ENCODE assay signal across 39 cellular contexts in genomic region chr7:125675628-125676027, GRCh38.
"Had no signal": no experiment of that assay in that cellular context is flagged by ENCODE, and none has a peak within 500 bp of the region (broad histone marks: within the 10 kb centered on the region; RNA-seq: fewer than 3 reads in every experiment).

No MANE protein-coding gene starts in this region.

- H3K4me1 ChIP-seq: adrenal gland, body of pancreas, breast epithelium had no signal

- H3K36me3 Mint-ChIP-seq: activated CD8-positive, alpha-beta memory T cell treated with anti-CD3 and anti-CD28 coated beads, Interleukin-2, amount 10 ng/mL, durations not matched to agents 7 days and 5 days; activated naive CD4-positive, alpha-beta T cell treated with anti-CD3 and anti-CD28 coated beads, Interleukin-2, amount 50 U/mL, for 72 hours; activated naive CD8-positive, alpha-beta T cell treated with anti-CD3 and anti-CD28 coated beads for 36 hours; WTC11 had no signal

- ATAC-seq: activated CD4-positive, alpha-beta T cell treated with anti-CD3 and anti-CD28 coated beads for 36 hours; activated CD4-positive, CD25-positive, alpha-beta regulatory T cell treated with anti-CD3 and anti-CD28 coated beads, Interleukin-2, amount 50 U/mL, for 24 hours; activated CD8-positive, alpha-beta memory T cell treated with anti-CD3 and anti-CD28 coated beads, Interleukin-2, amount 10 ng/mL, durations not matched to agents 7 days and 5 days; activated CD8-positive, alpha-beta T cell treated with anti-CD3 and anti-CD28 coated beads, Interleukin-2, amount 10 ng/mL, durations not matched to agents 7 days and 5 days; activated naive CD4-positive, alpha-beta T cell treated with anti-CD3 and anti-CD28 coated beads, Interleukin-2, amount 50 U/mL, for 72 hours; activated T-cell treated with anti-CD3 and anti-CD28 coated beads, Interleukin-2, amount 50 U/mL, for 4 hours; activated T-cell treated with anti-CD3 and anti-CD28 coated beads, Interleukin-2, amount 50 U/mL, for 72 hours; activated T-helper 17 cell treated with anti-CD3 and anti-CD28 coated beads, Interleukin-2, amount 50 U/mL, for 72 hours; body of pancreas; WTC11 had no signal

- H3K4me3 ChIP-seq: adrenal gland, body of pancreas, breast epithelium had no signal

- H3K27me3 ChIP-seq: adrenal gland, body of pancreas, brain microvascular endothelial cell, breast epithelium had no signal

- H3K36me3 ChIP-seq: adrenal gland, brain microvascular endothelial cell, breast epithelium, WERI-Rb-1 had no signal

- H3K27me3 Mint-ChIP-seq: activated CD4-positive, alpha-beta memory T cell treated with anti-CD3 and anti-CD28 coated beads, Interleukin-2, amount 10 ng/mL, durations not matched to agents 7 days and 5 days; activated CD4-positive, alpha-beta T cell treated with anti-CD3 and anti-CD28 coated beads for 36 hours; activated CD4-positive, alpha-beta T cell treated with anti-CD3 and anti-CD28 coated beads, Interleukin-2, amount 10 ng/mL, durations not matched to agents 7 days and 5 days; activated CD8-positive, alpha-beta memory T cell treated with anti-CD3 and anti-CD28 coated beads, Interleukin-2, amount 10 ng/mL, durations not matched to agents 7 days and 5 days; activated naive CD8-positive, alpha-beta T cell treated with anti-CD3 and anti-CD28 coated beads for 36 hours; activated T-helper 17 cell treated with anti-CD3 and anti-CD28 coated beads, Interleukin-2, amount 50 U/mL, for 72 hours had no signal

- H3K4me3 Mint-ChIP-seq: activated CD4-positive, alpha-beta memory T cell treated with anti-CD3 and anti-CD28 coated beads, Interleukin-2, amount 10 ng/mL, durations not matched to agents 7 days and 5 days; activated CD4-positive, alpha-beta T cell treated with anti-CD3 and anti-CD28 coated beads for 36 hours; activated CD4-positive, alpha-beta T cell treated with anti-CD3 and anti-CD28 coated beads, Interleukin-2, amount 10 ng/mL, durations not matched to agents 7 days and 5 days; activated CD8-positive, alpha-beta memory T cell treated with anti-CD3 and anti-CD28 coated beads, Interleukin-2, amount 10 ng/mL, durations not matched to agents 7 days and 5 days; activated CD8-positive, alpha-beta T cell treated with anti-CD3 and anti-CD28 coated beads, Interleukin-2, amount 10 ng/mL, durations not matched to agents 7 days and 5 days; activated naive CD4-positive, alpha-beta T cell treated with anti-CD3 and anti-CD28 coated beads for 36 hours; activated naive CD8-positive, alpha-beta T cell treated with anti-CD3 and anti-CD28 coated beads for 36 hours; activated T-cell treated with anti-CD3 and anti-CD28 coated beads, Interleukin-2, amount 50 U/mL, for 4 hours; activated T-cell treated with anti-CD3 and anti-CD28 coated beads, Interleukin-2, amount 50 U/mL, for 72 hours; activated T-helper 1 cell treated with anti-CD3 and anti-CD28 coated beads, Interleukin-12 subunit alpha, Interleukin-12 subunit beta, Interleukin-2, Interleukin-4 antibody, amounts not matched to agents 30 ng/mL and 10 ng/mL and 1 ng/mL, durations not matched to agents 14 hours and 24 hours and 36 hours; activated T-helper 17 cell treated with anti-CD3 and anti-CD28 coated beads, Interleukin-2, amount 50 U/mL, for 72 hours; T-helper 1 cell treated with Interleukin-12 subunit alpha and Interleukin-12 subunit beta and Interleukin-4 antibody, amounts not matched to agents 30 μg/mL and 1 μg/mL, for 36 hours; T-helper 2 cell treated with Interferon-gamma antibody and Interleukin-4, amounts not matched to agents 5 μg/mL and 100 μg/mL, for 36 hours; WTC11 had no signal

- FAIRE-seq: TTC549 had no signal

- DNase-seq: activated CD4-positive, alpha-beta memory T cell treated with anti-CD3 and anti-CD28 coated beads, Interleukin-2, amount 10 ng/mL, durations not matched to agents 7 days and 5 days; activated CD4-positive, alpha-beta T cell treated with anti-CD3 and anti-CD28 coated beads for 1 hour; activated CD4-positive, alpha-beta T cell treated with anti-CD3 and anti-CD28 coated beads for 36 hours; activated CD4-positive, alpha-beta T cell treated with anti-CD3 and anti-CD28 coated beads for 48 hours; activated CD4-positive, alpha-beta T cell treated with anti-CD3 and anti-CD28 coated beads, Interleukin-2, amount 10 ng/mL, durations not matched to agents 7 days and 5 days; activated CD4-positive, alpha-beta T cell treated with anti-CD3 and anti-CD28 coated beads, Interleukin-2, amount 50 U/mL, for 48 hours; activated CD4-positive, CD25-positive, alpha-beta regulatory T cell; activated CD8-positive, alpha-beta memory T cell treated with anti-CD3 and anti-CD28 coated beads for 24 hours; activated CD8-positive, alpha-beta memory T cell treated with anti-CD3 and anti-CD28 coated beads, Interleukin-2, amount 10 ng/mL, durations not matched to agents 7 days and 5 days; activated CD8-positive, alpha-beta memory T cell treated with anti-CD3 and anti-CD28 coated beads, Interleukin-2, amount 50 U/mL, for 48 hours; activated CD8-positive, alpha-beta T cell treated with anti-CD3 and anti-CD28 coated beads, Interleukin-2, amount 10 ng/mL, durations not matched to agents 7 days and 5 days; activated effector memory CD4-positive, alpha-beta T cell treated with anti-CD3 and anti-CD28 coated beads, Interleukin-2, amount 50 U/mL, for 16 hours; activated gamma-delta T cell treated with Interleukin-2 at 50 U/mL for 16 hours; activated naive CD4-positive, alpha-beta T cell; activated naive CD4-positive, alpha-beta T cell treated with anti-CD3 and anti-CD28 coated beads for 36 hours; activated naive CD4-positive, alpha-beta T cell treated with anti-CD3 and anti-CD28 coated beads, Interleukin-2, amount 50 U/mL, for 16 hours; activated naive CD8-positive, alpha-beta T cell treated with anti-CD3 and anti-CD28 coated beads for 36 hours; activated T-cell treated with anti-CD3 and anti-CD28 coated beads, Interleukin-2, amount 50 U/mL, for 4 hours; activated T-cell treated with anti-CD3 and anti-CD28 coated beads, Interleukin-2, amount 50 U/mL, for 72 hours; adrenal gland; amniotic stem cell; aorta; body of pancreas; brain microvascular endothelial cell; central memory CD4-positive, alpha-beta T cell; SW 1271; T-helper 1 cell; T-helper 2 cell; T-helper 9 cell; WERI-Rb-1 had no signal

- H3K4me1 Mint-ChIP-seq: activated CD4-positive, alpha-beta memory T cell treated with anti-CD3 and anti-CD28 coated beads, Interleukin-2, amount 10 ng/mL, durations not matched to agents 7 days and 5 days; activated CD4-positive, alpha-beta T cell treated with anti-CD3 and anti-CD28 coated beads for 36 hours; activated CD4-positive, alpha-beta T cell treated with anti-CD3 and anti-CD28 coated beads, Interleukin-2, amount 10 ng/mL, durations not matched to agents 7 days and 5 days; activated CD8-positive, alpha-beta memory T cell treated with anti-CD3 and anti-CD28 coated beads, Interleukin-2, amount 10 ng/mL, durations not matched to agents 7 days and 5 days; activated naive CD8-positive, alpha-beta T cell treated with anti-CD3 and anti-CD28 coated beads for 36 hours; activated T-helper 17 cell treated with anti-CD3 and anti-CD28 coated beads, Interleukin-2, amount 50 U/mL, for 72 hours had no signal

- H3K9me3 ChIP-seq: adrenal gland, body of pancreas, breast epithelium had no signal

- H3K27ac ChIP-seq: adrenal gland, body of pancreas, brain microvascular endothelial cell, breast epithelium, WERI-Rb-1 had no signal

- H3K27ac Mint-ChIP-seq: activated CD4-positive, alpha-beta memory T cell treated with anti-CD3 and anti-CD28 coated beads, Interleukin-2, amount 10 ng/mL, durations not matched to agents 7 days and 5 days; activated CD4-positive, alpha-beta T cell treated with anti-CD3 and anti-CD28 coated beads for 36 hours; activated CD4-positive, alpha-beta T cell treated with anti-CD3 and anti-CD28 coated beads, Interleukin-2, amount 10 ng/mL, durations not matched to agents 7 days and 5 days; activated CD8-positive, alpha-beta memory T cell treated with anti-CD3 and anti-CD28 coated beads, Interleukin-2, amount 10 ng/mL, durations not matched to agents 7 days and 5 days; activated CD8-positive, alpha-beta T cell treated with anti-CD3 and anti-CD28 coated beads, Interleukin-2, amount 10 ng/mL, durations not matched to agents 7 days and 5 days; activated naive CD4-positive, alpha-beta T cell treated with anti-CD3 and anti-CD28 coated beads for 36 hours; activated naive CD4-positive, alpha-beta T cell treated with anti-CD3 and anti-CD28 coated beads, Interleukin-2, amount 50 U/mL, for 72 hours; activated naive CD8-positive, alpha-beta T cell treated with anti-CD3 and anti-CD28 coated beads for 36 hours; activated T-cell treated with anti-CD3 and anti-CD28 coated beads, Interleukin-2, amount 50 U/mL, for 72 hours; activated T-helper 1 cell treated with anti-CD3 and anti-CD28 coated beads, Interleukin-12 subunit alpha, Interleukin-12 subunit beta, Interleukin-2, Interleukin-4 antibody, amounts not matched to agents 30 ng/mL and 10 ng/mL and 1 ng/mL, durations not matched to agents 14 hours and 24 hours and 36 hours; activated T-helper 17 cell treated with anti-CD3 and anti-CD28 coated beads, Interleukin-2, amount 50 U/mL, for 72 hours; T-helper 1 cell treated with Interleukin-12 subunit alpha and Interleukin-12 subunit beta and Interleukin-4 antibody, amounts not matched to agents 30 μg/mL and 1 μg/mL, for 36 hours; T-helper 2 cell treated with Interferon-gamma antibody and Interleukin-4, amounts not matched to agents 5 μg/mL and 100 μg/mL, for 36 hours; WTC11 had no signal

- H3K9me3 Mint-ChIP-seq: activated CD4-positive, alpha-beta memory T cell treated with anti-CD3 and anti-CD28 coated beads, Interleukin-2, amount 10 ng/mL, durations not matched to agents 7 days and 5 days; activated CD4-positive, alpha-beta T cell treated with anti-CD3 and anti-CD28 coated beads, Interleukin-2, amount 10 ng/mL, durations not matched to agents 7 days and 5 days; activated naive CD4-positive, alpha-beta T cell treated with anti-CD3 and anti-CD28 coated beads for 36 hours; activated naive CD4-positive, alpha-beta T cell treated with anti-CD3 and anti-CD28 coated beads, Interleukin-2, amount 50 U/mL, for 72 hours; activated naive CD8-positive, alpha-beta T cell treated with anti-CD3 and anti-CD28 coated beads for 36 hours; activated T-cell treated with anti-CD3 and anti-CD28 coated beads, Interleukin-2, amount 50 U/mL, for 4 hours; activated T-cell treated with anti-CD3 and anti-CD28 coated beads, Interleukin-2, amount 50 U/mL, for 72 hours; activated T-helper 1 cell treated with anti-CD3 and anti-CD28 coated beads, Interleukin-12 subunit alpha, Interleukin-12 subunit beta, Interleukin-2, Interleukin-4 antibody, amounts not matched to agents 30 ng/mL and 10 ng/mL and 1 ng/mL, durations not matched to agents 14 hours and 24 hours and 36 hours; activated T-helper 17 cell treated with anti-CD3 and anti-CD28 coated beads, Interleukin-2, amount 50 U/mL, for 72 hours; T-helper 1 cell treated with Interleukin-12 subunit alpha and Interleukin-12 subunit beta and Interleukin-4 antibody, amounts not matched to agents 30 μg/mL and 1 μg/mL, for 36 hours; T-helper 2 cell treated with Interferon-gamma antibody and Interleukin-4, amounts not matched to agents 5 μg/mL and 100 μg/mL, for 36 hours; WTC11 had no signal
